Comparison of ENCODE assay signal across 8 cellular contexts in genomic region chr11:59667812-59668187, GRCh38.
DNase-seq lines count a peak whose midpoint lies in the region; ATAC-seq and TF ChIP-seq lines count a peak whose summit lies in the region.

No MANE protein-coding gene starts in this region.

- H4K20me1 ChIP-seq in SU-DHL-6 (ENCODE audit: low read depth, low read length): no peaks in the 10 kb centered on the region

- H3K9ac ChIP-seq in SU-DHL-6 (ENCODE audit: low read length): peak overlapping the region; percentile 96

- H3K4me2 ChIP-seq in SU-DHL-6 (ENCODE audit: low read depth, low read length, poor library complexity, severe bottlenecking): peak overlapping the region; percentile 84

- H3K9me3 ChIP-seq in SU-DHL-6 (ENCODE audit: insufficient read depth, low read length): no peaks in the 10 kb centered on the region

- no peaks in the 10 kb centered on the region for H3K9me2 ChIP-seq in SU-DHL-6 (replicated peaks; ENCODE audit: insufficient read depth, low read length)

- H3K27ac ChIP-seq in SU-DHL-6 (ENCODE audit: low read depth, low read length): no peak overlapping the region

- TF ChIP-seq CTCF in GM12875 (IDR thresholded peaks at IDR 0.05; ENCODE audit: borderline replicate concordance, insufficient read depth, low read depth, low read length) (no peak), SU-DHL-6 (IDR thresholded peaks at IDR 0.05; ENCODE audit: insufficient read depth, low read length, poor library complexity, severe bottlenecking) (no peak), foreskin fibroblast (IDR thresholded peaks at IDR 0.05; ENCODE audit: low read depth, low read length) (no peak), retinal pigment epithelial cell (conservative IDR thresholded peaks at IDR 0.05; ENCODE audit: low read depth, low read length) (no peak)

- H3F3A ChIP-seq in SU-DHL-6 (ENCODE audit: insufficient read depth): peaks cover 6% of the 10 kb centered on the region; the same call in 1 of the 2 replicates

- peaks cover 38% of the 10 kb centered on the region for H3K79me2 ChIP-seq in SU-DHL-6 (ENCODE audit: insufficient read depth, low read length)

- no peak for ATAC-seq in activated CD4-positive, CD25-positive, alpha-beta regulatory T cell treated with anti-CD3 and anti-CD28 coated beads, Interleukin-2, amount 50 U/mL, for 24 hours
- no peak for ATAC-seq in HG02973 (IDR thresholded peaks at IDR 0.05; ENCODE audit: unreplicated experiment)
- no peak for ATAC-seq in HG03565 (IDR thresholded peaks at IDR 0.05; ENCODE audit: unreplicated experiment)

- no peak for DNase-seq in foreskin fibroblast
- no peak for DNase-seq in retinal pigment epithelial cell (ENCODE audit: low read depth)
- no peak for DNase-seq in hippocampal formation (lab: John Stamatoyannopoulos, UW)

- H3K27me3 ChIP-seq in SU-DHL-6 (ENCODE audit: low read length): no peaks in the 10 kb centered on the region

- H3K36me3 ChIP-seq in SU-DHL-6 (ENCODE audit: low read length): peaks cover 28% of the 10 kb centered on the region

- no peak overlapping the region for H2AFZ ChIP-seq in SU-DHL-6 (ENCODE audit: low read depth, low read length, severe bottlenecking)

- H3K4me3 ChIP-seq in GM12875 (ENCODE audit: low read depth, low read length): peak overlapping the region; percentile 69
- H3K4me3 ChIP-seq in SU-DHL-6 (ENCODE audit: insufficient read depth, low read length, poor library complexity, severe bottlenecking): peak overlapping the region; percentile 72
- H3K4me3 ChIP-seq in foreskin fibroblast (ENCODE audit: low read depth in 1 of 2, low read length in 2 of 2): peak overlapping the region; percentile 77 to 85
- peak overlapping the region; percentile 90 for H3K4me3 ChIP-seq in retinal pigment epithelial cell (ENCODE audit: low read length)
